ENCODE assay signal across 19 cellular contexts in the genomic region with DNA sequence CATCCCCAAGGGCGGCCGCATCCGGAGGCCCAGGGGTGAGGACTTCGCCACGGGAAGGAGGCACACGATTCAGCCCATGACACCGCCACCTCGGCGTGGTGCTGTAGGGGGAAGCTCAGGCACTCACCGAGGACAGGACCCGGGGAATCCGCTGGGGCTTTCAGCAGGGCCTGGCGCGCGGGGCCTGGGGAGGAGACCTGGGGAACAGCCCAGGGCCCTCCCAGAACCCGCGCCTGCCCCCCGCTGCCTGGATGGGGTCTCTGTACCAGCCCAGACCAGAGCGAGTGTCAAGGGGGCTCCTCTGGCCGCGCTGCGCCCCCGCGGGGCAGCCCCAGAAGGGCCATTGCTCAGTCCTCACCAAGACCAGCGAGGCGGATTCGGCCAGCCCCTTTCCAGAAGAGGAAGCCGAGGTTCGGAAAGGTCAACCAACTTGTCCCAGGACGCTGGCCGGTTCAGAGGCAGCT. TPM values are rescaled to one million over a fixed set of nuclear protein-coding genes. Genes with fewer than 3 reads are reported as not detected.
DNase-seq lines count a peak whose midpoint lies in the region; ATAC-seq and TF ChIP-seq lines count a peak whose summit lies in the region.
"Had no signal": no experiment of that assay in that cellular context is flagged by ENCODE, and none has a peak within 500 bp of the region (broad histone marks: within the 10 kb centered on the region; RNA-seq: fewer than 3 reads in every experiment).

No MANE protein-coding gene starts in this region.

- DNase-seq in breast epithelium (ENCODE audit: low spot score in 2 of 2), result no peak
- no peak for DNase-seq in mammary epithelial cell
- peak; percentile 45 for DNase-seq in endothelial cell (ENCODE audit: low spot score)
- no peak for DNase-seq in lower lobe of right lung
- no peak for DNase-seq in thoracic aorta (ENCODE audit: low spot score)
- DNase-seq in T-helper 1 cell, result no peak
- DNase-seq: GF-D8; immature natural killer cell; NCI-H2081; NCI-H524 treated with DMSO at 0.1 percent for 48 hours; occipital lobe; stimulated activated CD4-positive, alpha-beta T cell treated with anti-CD3 and anti-CD28 coated beads, Interleukin-4, amount 100 ng/mL, for 24 hours; T-helper 17 cell had no signal

- in situ Hi-C loops in mammary epithelial cell (cut with MboI; ENCODE audit: low sequenced_read_pairs in 2 of 2), result loop anchor here in 1 of 2 donors (25.0 kb wide), 1 partner anchor 290 kb away; no protein-coding TSS in a partner anchor

- H4K20me1 ChIP-seq in mammary epithelial cell (ENCODE audit: insufficient read depth, low read length), result no peaks in the 10 kb centered on the region

- H3K27me3 ChIP-seq in breast epithelium (peaks cover 7 to 28% of the 10 kb centered on the region in 2 donors), mammary epithelial cell (ENCODE audit: insufficient read depth, low read length) (no peaks in the 10 kb centered on the region), lower lobe of right lung (ENCODE audit: low read depth) (peaks cover 40% of the 10 kb centered on the region), thoracic aorta (replicated peaks; ENCODE audit: insufficient read depth) (peaks cover 3% of the 10 kb centered on the region)
- H3K27me3 ChIP-seq: cardiac muscle cell had no signal

- H3K79me2 ChIP-seq in mammary epithelial cell (ENCODE audit: insufficient read depth, low read length), result no peaks in the 10 kb centered on the region

- TF ChIP-seq CTCF in breast epithelium (IDR thresholded peaks at IDR 0.05) (no peak), mammary epithelial cell (conservative IDR thresholded peaks at IDR 0.05 in 1 of 2, IDR thresholded peaks at IDR 0.05 in 1 of 2; ENCODE audit: extremely low read depth in 1 of 2, insufficient read depth in 1 of 2, low read depth in 1 of 2, low read length in 2 of 2) (no peak), endothelial cell (IDR thresholded peaks at IDR 0.05; ENCODE audit: unreplicated experiment) (no peak), lower lobe of right lung (IDR thresholded peaks at IDR 0.05) (no peak), thoracic aorta (IDR thresholded peaks at IDR 0.05) (no peak)

- peaks cover 10% of the 10 kb centered on the region for H3K4me1 Mint-ChIP-seq in endothelial cell (ENCODE audit: unreplicated experiment)
- H3K4me1 Mint-ChIP-seq: immature natural killer cell, T-helper 17 cell had no signal

- no peak for TF ChIP-seq POLR2A in breast epithelium (IDR thresholded peaks at IDR 0.05)

- H3K4me3 Mint-ChIP-seq in endothelial cell (ENCODE audit: unreplicated experiment), result peak overlapping the region; percentile 85
- H3K4me3 Mint-ChIP-seq: immature natural killer cell, T-helper 17 cell had no signal

- peak overlapping the region in 2 of 3 donors; percentile 39 to 57 for H3K4me3 ChIP-seq in breast epithelium
- H3K4me3 ChIP-seq in mammary epithelial cell (replicated peaks in 1 of 3; ENCODE audit: insufficient read depth in 1 of 3, low read depth in 2 of 3, low read length in 3 of 3), result no peak overlapping the region
- H3K4me3 ChIP-seq in lower lobe of right lung, result peak overlapping the region; percentile 29
- peak overlapping the region; percentile 56 for H3K4me3 ChIP-seq in thoracic aorta
- H3K4me3 ChIP-seq: K562 had no signal

- H3K36me3 Mint-ChIP-seq in endothelial cell (ENCODE audit: low read depth, unreplicated experiment), result peaks cover 20% of the 10 kb centered on the region
- H3K36me3 Mint-ChIP-seq: immature natural killer cell had no signal

- H3K9ac ChIP-seq in mammary epithelial cell (ENCODE audit: insufficient read depth, low read length), result no peak overlapping the region

- 85% methylated on average over 3 of the region's 31 CpGs for WGBS in mammary epithelial cell (ENCODE audit: low coverage, missing lambda C conversion rate)

- no TSS peak for BruUV-seq in mammary epithelial cell (replicated peaks; lab: Mats Ljungman, UMichigan)

- H3K27ac ChIP-seq in breast epithelium, result no peak overlapping the region
- H3K27ac ChIP-seq in mammary epithelial cell (ENCODE audit: insufficient read depth, low read depth, low read length), result no peak overlapping the region
- no peak overlapping the region for H3K27ac ChIP-seq in lower lobe of right lung
- no peak overlapping the region for H3K27ac ChIP-seq in thoracic aorta
- H3K27ac ChIP-seq: 22Rv1, cardiac muscle cell had no signal

- H3K27ac Mint-ChIP-seq in endothelial cell (ENCODE audit: unreplicated experiment), result no peak overlapping the region
- H3K27ac Mint-ChIP-seq: immature natural killer cell, T-helper 17 cell had no signal

- H3K4me1 ChIP-seq in breast epithelium (no peaks in the 10 kb centered on the region), mammary epithelial cell (ENCODE audit: insufficient read depth, low read length) (no peaks in the 10 kb centered on the region), lower lobe of right lung (no peaks in the 10 kb centered on the region), thoracic aorta (ENCODE audit: control insufficient read depth in 1 of 2, low read depth in 2 of 2) (peaks cover 0 to 5% of the 10 kb centered on the region in 2 donors)

- H3K4me2 ChIP-seq in mammary epithelial cell (ENCODE audit: insufficient read depth, low read depth, low read length), result no peak overlapping the region

- H3K36me3 ChIP-seq in breast epithelium (no peaks in the 10 kb centered on the region), mammary epithelial cell (ENCODE audit: insufficient read depth, low read length) (no peaks in the 10 kb centered on the region), lower lobe of right lung (no peaks in the 10 kb centered on the region), thoracic aorta (no peaks in the 10 kb centered on the region)
- H3K36me3 ChIP-seq: cardiac muscle cell had no signal

- H3K9me3 Mint-ChIP-seq in endothelial cell (ENCODE audit: unreplicated experiment), result no peaks in the 10 kb centered on the region
- H3K9me3 Mint-ChIP-seq: immature natural killer cell had no signal

- no peak overlapping the region for H2AFZ ChIP-seq in mammary epithelial cell (ENCODE audit: low read depth, low read length)

- dilution Hi-C loops in mammary epithelial cell (cut with HindIII; ENCODE audit: low sequenced_read_pairs), result no loop called here

- H3K9me3 ChIP-seq in breast epithelium (peaks cover 0 to 10% of the 10 kb centered on the region in 2 donors), mammary epithelial cell (replicated peaks; ENCODE audit: insufficient read depth, low read length) (peaks cover 11% of the 10 kb centered on the region), lower lobe of right lung (no peaks in the 10 kb centered on the region), thoracic aorta (no peaks in the 10 kb centered on the region)

- peaks cover 14% of the 10 kb centered on the region for H3K27me3 Mint-ChIP-seq in endothelial cell (ENCODE audit: unreplicated experiment)

- intact Hi-C loops in breast epithelium (cut with DNase I; ENCODE audit: low total_unique reads) (no loop called here), mammary epithelial cell (cut with micrococcal nuclease) (no loop called here), lower lobe of right lung (cut with DNase I) (no loop called here)

- CTCF ChIA-PET in mammary epithelial cell (lab: Charles Lee; ENCODE audit: low non-redundant PET), result no interaction called here

- ATAC-seq in lower lobe of right lung (peak in 1 of 2 donors; percentile 35), thoracic aorta (ENCODE audit: insufficient number of reproducible peaks, low FRiP score, low read depth) (no peak), GM21390 (IDR thresholded peaks at IDR 0.05; ENCODE audit: unreplicated experiment) (no peak), HG03457 (IDR thresholded peaks at IDR 0.05; ENCODE audit: unreplicated experiment) (no peak)
- ATAC-seq: K562, T-helper 17 cell had no signal

RNA-seq across cellular contexts. Expression of a gene that starts 12.8 kb away (rescaled TPM):
- total RNA-seq in breast epithelium (1 to 10 TPM in 2 of 3 donors, under 1 TPM in 1; 0.32 to 3.3 (median 2.6) TPM), mammary epithelial cell (under 1 TPM; 0.33 to 0.54 TPM), endothelial cell (ENCODE audit: unreplicated experiment) (75.2 TPM), lower lobe of right lung (1.2 TPM), thoracic aorta (1 to 10 TPM; 1.5 to 2.5 TPM)
- 0.02 TPM for polyA plus RNA-seq in mammary epithelial cell
- not detected for polyA minus RNA-seq in mammary epithelial cell
- total RNA-seq: T-helper 17 cell had no signal
- polyA plus RNA-seq: BJ, K562 had no signal

RNA-seq across cellular contexts. Expression of a gene that starts 49.4 kb away (rescaled TPM):
- total RNA-seq in breast epithelium (10 to 100 TPM; 39.0 to 73.2 (median 43.3) TPM), mammary epithelial cell (10 to 100 TPM; 17.5 to 31.7 TPM), endothelial cell (ENCODE audit: unreplicated experiment) (19.9 TPM), lower lobe of right lung (34.1 TPM), thoracic aorta (10 to 100 TPM; 22.1 to 67.2 TPM)
- 7.4 TPM for polyA plus RNA-seq in mammary epithelial cell
- polyA minus RNA-seq in mammary epithelial cell, result 7.1 TPM

Comparison
In these comparisons a context has a peak if more than half of its experiments do, and no peak if none do; other contexts are left out.
1. H3K4me3 ChIP-seq: peak in breast epithelium (2 of 3), lower lobe of right lung (single experiment) and thoracic aorta (single experiment); none in mammary epithelial cell (0 of 3).
2. RNA of a gene that starts 12.8 kb away (total RNA-seq): 75.2 TPM in endothelial cell (single experiment); 0.32 to 3.3 TPM in breast epithelium, 1.5 to 2.5 TPM in thoracic aorta, 1.2 TPM in lower lobe of right lung (single experiment) and 0.33 to 0.54 TPM in mammary epithelial cell; every median in the first group is over 10 times any median in the second.